8 cellular contexts compared by ENCODE assay signal in the genomic region with DNA sequence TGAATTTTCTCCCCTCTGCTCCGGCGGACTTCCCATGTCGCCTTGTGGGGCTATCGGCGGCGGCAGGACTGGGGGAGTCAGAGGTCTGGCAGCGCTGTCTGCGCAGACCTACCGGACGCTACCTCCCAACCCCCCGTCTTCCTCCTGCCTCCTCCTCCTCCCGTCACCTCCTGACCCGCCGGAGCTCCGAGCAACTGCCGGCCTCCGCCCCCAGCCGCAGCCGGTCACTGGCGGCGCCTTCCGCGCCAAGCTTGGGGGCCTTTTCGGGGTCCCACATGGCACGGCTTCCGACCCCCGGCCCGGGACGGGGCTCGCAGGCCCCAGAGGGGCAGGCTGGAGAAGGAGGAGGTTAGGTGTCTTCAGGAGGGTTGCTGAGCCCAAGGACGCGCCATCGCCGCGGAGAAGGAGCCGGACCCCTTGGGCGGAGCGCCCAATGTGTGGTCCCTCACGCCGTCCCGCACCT. TPM values are rescaled to one million over a fixed set of nuclear protein-coding genes. Genes with fewer than 3 reads are reported as not detected.
DNase-seq lines count a peak whose midpoint lies in the region; ATAC-seq and TF ChIP-seq lines count a peak whose summit lies in the region.
"Not testable (repeated sequence)": the region's sequence is repeated elsewhere in the genome, so short reads cannot be mapped to it uniquely, and the experiment has no call there.

No MANE protein-coding gene starts in this region.

- peak overlapping the region; percentile 98 for H3K4me3 ChIP-seq in GM12865 (ENCODE audit: low read depth, low read length)
- H3K4me3 ChIP-seq in SU-DHL-6 (ENCODE audit: insufficient read depth, low read length, poor library complexity, severe bottlenecking) = peak overlapping the region; percentile 100
- H3K4me3 ChIP-seq in ascending aorta = peak overlapping the region; percentile 64 to 69
- H3K4me3 ChIP-seq in thoracic aorta = peak overlapping the region; percentile 82

- H4K20me1 ChIP-seq in SU-DHL-6 (ENCODE audit: low read depth, low read length) = not testable (repeated sequence)

- peak overlapping the region; percentile 99 for H3K4me3 Mint-ChIP-seq in natural killer cell

- H3K9ac ChIP-seq in SU-DHL-6 (ENCODE audit: low read length) = peak overlapping the region; percentile 90

- peak overlapping the region; percentile 100 for H3K4me2 ChIP-seq in SU-DHL-6 (ENCODE audit: low read depth, low read length, poor library complexity, severe bottlenecking)

- H3K79me2 ChIP-seq in SU-DHL-6 (ENCODE audit: insufficient read depth, low read length) = peaks cover 42% of the 10 kb centered on the region

- peak; percentile 15 for DNase-seq in GM12865 (ENCODE audit: low read depth)
- DNase-seq in ascending aorta (ENCODE audit: low spot score in 2 of 2); Right ventricle myocardium superior; natural killer cell; thoracic aorta (ENCODE audit: low spot score): not testable (repeated sequence)

- H3K36me3 ChIP-seq in SU-DHL-6 (ENCODE audit: low read length); ascending aorta; thoracic aorta: not testable (repeated sequence)

- H2AFZ ChIP-seq in SU-DHL-6 (ENCODE audit: low read depth, low read length, severe bottlenecking) = peak overlapping the region; percentile 99

- H3K4me1 Mint-ChIP-seq in natural killer cell = peaks cover 13 to 21% of the 10 kb centered on the region in 2 donors

- H3K9me3 Mint-ChIP-seq in natural killer cell = not testable (repeated sequence)

- H3F3A ChIP-seq in SU-DHL-6 (ENCODE audit: insufficient read depth) = not testable (repeated sequence)

- H3K4me1 ChIP-seq in ascending aorta = peaks cover 0 to 11% of the 10 kb centered on the region in 2 donors
- peaks cover 13 to 20% of the 10 kb centered on the region in 2 donors for H3K4me1 ChIP-seq in thoracic aorta (ENCODE audit: control insufficient read depth in 1 of 2, low read depth in 2 of 2)

- not testable (repeated sequence) for H3K36me3 Mint-ChIP-seq in natural killer cell

- peak overlapping the region; percentile 94 to 99 for H3K27ac Mint-ChIP-seq in natural killer cell

- peak overlapping the region; percentile 91 for H3K27ac ChIP-seq in SU-DHL-6 (ENCODE audit: low read depth, low read length)
- peak overlapping the region; percentile 82 for H3K27ac ChIP-seq in ascending aorta
- H3K27ac ChIP-seq in thoracic aorta = peak overlapping the region; percentile 79 to 90

- H3K27me3 Mint-ChIP-seq in natural killer cell (ENCODE audit: low read depth in 2 of 2) = not testable (repeated sequence)

- TF ChIP-seq CTCF in GM12865 (IDR thresholded peaks at IDR 0.05; ENCODE audit: insufficient read depth, low read depth, low read length, missing control alignments); SU-DHL-6 (IDR thresholded peaks at IDR 0.05; ENCODE audit: insufficient read depth, low read length, poor library complexity, severe bottlenecking); ascending aorta (IDR thresholded peaks at IDR 0.05); natural killer cell (IDR thresholded peaks at IDR 0.05); thoracic aorta (IDR thresholded peaks at IDR 0.05): not testable (repeated sequence)

- ATAC-seq in GM21723 (IDR thresholded peaks at IDR 0.05; ENCODE audit: unreplicated experiment) (peak; percentile 64), HG03354 (IDR thresholded peaks at IDR 0.05; ENCODE audit: poor library complexity, severe bottlenecking, unreplicated experiment) (peak; percentile 67), Right ventricle myocardium superior (ENCODE audit: poor library complexity) (peak; percentile 89), natural killer cell (peak; percentile 53 to 72 (median 57)), thoracic aorta (ENCODE audit: insufficient number of reproducible peaks, low FRiP score, low read depth) (peak; percentile 40)

- H3K9me2 ChIP-seq in SU-DHL-6 (replicated peaks; ENCODE audit: insufficient read depth, low read length) = not testable (repeated sequence)

- intact Hi-C loops in ascending aorta (cut with DNase I) = loop anchor here (2.0 to 5.0 kb wide), 4 partner anchors 100 to 536 kb away; partner anchors contain the start of genes BMPR2, CYP20A1, FAM117B and NBEAL1
- intact Hi-C loops in Right ventricle myocardium superior (cut with DNase I); natural killer cell (cut with micrococcal nuclease): not testable (repeated sequence)

- not testable (repeated sequence) for H3K9me3 ChIP-seq in SU-DHL-6 (ENCODE audit: insufficient read depth, low read length); ascending aorta; thoracic aorta

- not testable (repeated sequence) for H3K27me3 ChIP-seq in SU-DHL-6 (ENCODE audit: low read length); ascending aorta; thoracic aorta (replicated peaks; ENCODE audit: insufficient read depth)

RNA-seq across cellular contexts. Expression of gene CARF, which starts 0.3 kb away (rescaled TPM):
- total RNA-seq in ascending aorta (26.2 TPM), Right ventricle myocardium superior (5.9 TPM), natural killer cell (10 to 100 TPM; 15.7 to 18.8 (median 16.0) TPM), thoracic aorta (10 to 100 TPM; 10.5 to 25.6 TPM)

RNA-seq across cellular contexts. Expression of gene WDR12, which starts 0.9 kb away (rescaled TPM):
- total RNA-seq in ascending aorta = 2.1 TPM
- total RNA-seq in Right ventricle myocardium superior = 51.1 TPM
- total RNA-seq in natural killer cell = 10 to 100 TPM in 2 of 3 donors, 1 to 10 TPM in 1; 7.8 to 14.5 (median 12.9) TPM
- 10 to 100 TPM in 1 of 2 donors, 1 to 10 TPM in 1; 7.7 to 18.6 TPM for total RNA-seq in thoracic aorta

RNA-seq across cellular contexts. Expression of gene ICA1L, which starts 40.8 kb away (rescaled TPM):
- total RNA-seq in ascending aorta = 0.43 TPM
- 5.1 TPM for total RNA-seq in Right ventricle myocardium superior
- 10 to 100 TPM in 2 of 3 donors, 1 to 10 TPM in 1; 9.0 to 15.5 (median 10.4) TPM for total RNA-seq in natural killer cell
- 10 to 100 TPM; 12.9 to 13.7 TPM for total RNA-seq in thoracic aorta
